20 cellular contexts compared by ENCODE assay signal in the genomic region with DNA sequence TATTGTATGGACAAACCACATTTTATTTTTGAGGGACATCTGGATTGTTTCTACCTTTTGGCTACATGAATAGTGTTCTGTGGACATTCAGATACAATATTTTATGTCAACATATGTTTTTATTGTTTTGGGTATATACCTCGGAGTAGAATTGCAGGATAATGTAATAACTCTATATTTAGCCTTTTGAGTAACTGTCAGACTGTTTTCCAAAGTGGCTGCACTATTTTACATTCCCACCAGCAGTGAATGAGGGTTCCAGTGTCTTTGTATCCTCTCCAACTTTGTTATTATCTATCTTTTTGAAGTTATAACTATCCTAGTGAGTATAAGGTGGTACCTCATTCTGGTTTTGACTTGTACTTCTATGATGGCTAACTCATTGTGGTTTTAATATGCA.
"Had no signal": no experiment of that assay in that cellular context is flagged by ENCODE, and none has a peak within 500 bp of the region (broad histone marks: within the 10 kb centered on the region; RNA-seq: fewer than 3 reads in every experiment).

No MANE protein-coding gene starts in this region.

- H3K27me3 ChIP-seq: MG63, SJCRH30 had no signal

- H3K4me3 ChIP-seq: MG63, SJCRH30 had no signal

- H3K36me3 ChIP-seq: MG63, SJCRH30 had no signal

- H3K27ac ChIP-seq: SJCRH30 had no signal

- ATAC-seq: HepG2 had no signal

- DNase-seq: IMR-90, Karpas-422, KG1, MG63, NCI-H1092, NCI-H1105 treated with DMSO at 0.1 percent for 48 hours, NCI-H1417 treated with DMSO at 0.1 percent for 48 hours, NCI-H146, NCI-H1694 treated with DMSO at 0.1 percent for 48 hours, NCI-H1930, NCI-H2081, NCI-H2107, NCI-H2227 treated with DMSO at 0.1 percent for 48 hours, NCI-H524, NCI-H69, NCI-H774, RPMI8226, SHP77 treated with DMSO at 0.1 percent for 48 hours, SJCRH30 had no signal

- H3K9me3 ChIP-seq: MG63, SJCRH30 had no signal
